24 cellular contexts compared by ENCODE assay signal in genomic region chr22:48494256-48494967, GRCh38.
"Had no signal": no experiment of that assay in that cellular context is flagged by ENCODE, and none has a peak within 500 bp of the region (broad histone marks: within the 10 kb centered on the region; RNA-seq: fewer than 3 reads in every experiment).

No MANE protein-coding gene starts in this region.

- H3K27ac Mint-ChIP-seq: activated B cell treated with CpG ODN at 0.5 μM for 24 hours; activated CD4-positive, alpha-beta memory T cell treated with anti-CD3 and anti-CD28 coated beads, Interleukin-2, amount 10 ng/mL, durations not matched to agents 7 days and 5 days; activated CD8-positive, alpha-beta memory T cell treated with anti-CD3 and anti-CD28 coated beads, Interleukin-2, amount 10 ng/mL, durations not matched to agents 7 days and 5 days; activated naive CD4-positive, alpha-beta T cell treated with anti-CD3 and anti-CD28 coated beads, Interleukin-2, amount 50 U/mL, for 72 hours; memory B cell; nephron progenitor cell; progenitor cell of endocrine pancreas had no signal

- H3K4me3 ChIP-seq: ascending aorta, uterus had no signal

- H3K36me3 Mint-ChIP-seq: activated CD8-positive, alpha-beta memory T cell treated with anti-CD3 and anti-CD28 coated beads, Interleukin-2, amount 10 ng/mL, durations not matched to agents 7 days and 5 days; activated naive CD4-positive, alpha-beta T cell treated with anti-CD3 and anti-CD28 coated beads, Interleukin-2, amount 50 U/mL, for 72 hours; memory B cell had no signal

- DNase-seq: activated B cell treated with CpG ODN at 0.5 μM for 24 hours; activated CD4-positive, alpha-beta memory T cell treated with anti-CD3 and anti-CD28 coated beads, Interleukin-2, amount 10 ng/mL, durations not matched to agents 7 days and 5 days; activated CD4-positive, alpha-beta T cell treated with anti-CD3 and anti-CD28 coated beads for 48 hours; activated CD8-positive, alpha-beta memory T cell treated with anti-CD3 and anti-CD28 coated beads, Interleukin-2, amount 10 ng/mL, durations not matched to agents 7 days and 5 days; activated T-cell treated with anti-CD3 and anti-CD28 coated beads for 4 hours; brain microvascular endothelial cell; caudate nucleus; dermis blood vessel endothelial cell; effector CD8-positive, alpha-beta T cell; foreskin melanocyte; nephron progenitor cell; occipital lobe; stimulated activated CD4-positive, alpha-beta T cell treated with anti-CD3 and anti-CD28 coated beads, Interleukin-12 subunit alpha, Interleukin-12 subunit beta, amount 100 ng/mL, for 4 hours; stimulated activated CD4-positive, alpha-beta T cell treated with anti-CD3 and anti-CD28 coated beads, Interleukin-4, amount 100 ng/mL, for 4 hours; stimulated activated naive CD8-positive, alpha-beta T cell treated with anti-CD3 and anti-CD28 coated beads, Interleukin-15, Interleukin-2, amounts not matched to agents 100 U/mL and 50 U/mL, for 24 hours; T-helper 1 cell; T-helper 9 cell; uterus had no signal

- H3K9me3 Mint-ChIP-seq: activated B cell treated with CpG ODN at 0.5 μM for 24 hours; activated CD4-positive, alpha-beta memory T cell treated with anti-CD3 and anti-CD28 coated beads, Interleukin-2, amount 10 ng/mL, durations not matched to agents 7 days and 5 days; activated naive CD4-positive, alpha-beta T cell treated with anti-CD3 and anti-CD28 coated beads, Interleukin-2, amount 50 U/mL, for 72 hours; memory B cell; nephron progenitor cell had no signal

- H3K9me3 ChIP-seq: ascending aorta, uterus had no signal

- H3K27ac ChIP-seq: ascending aorta, brain microvascular endothelial cell, uterus had no signal

- ATAC-seq: activated CD8-positive, alpha-beta memory T cell treated with anti-CD3 and anti-CD28 coated beads, Interleukin-2, amount 10 ng/mL, durations not matched to agents 7 days and 5 days; activated naive CD4-positive, alpha-beta T cell treated with anti-CD3 and anti-CD28 coated beads, Interleukin-2, amount 50 U/mL, for 72 hours; esophagus mucosa; stimulated activated naive CD8-positive, alpha-beta T cell treated with anti-CD3 and anti-CD28 coated beads, Interleukin-15, Interleukin-2, amounts not matched to agents 100 U/mL and 50 U/mL, for 24 hours had no signal

- H3K4me1 Mint-ChIP-seq: activated CD4-positive, alpha-beta memory T cell treated with anti-CD3 and anti-CD28 coated beads, Interleukin-2, amount 10 ng/mL, durations not matched to agents 7 days and 5 days; activated CD8-positive, alpha-beta memory T cell treated with anti-CD3 and anti-CD28 coated beads, Interleukin-2, amount 10 ng/mL, durations not matched to agents 7 days and 5 days had no signal

- H3K4me1 ChIP-seq: ascending aorta, uterus had no signal

- FAIRE-seq: endothelial cell of umbilical vein had no signal

- H3K4me3 Mint-ChIP-seq: activated B cell treated with CpG ODN at 0.5 μM for 24 hours; activated CD4-positive, alpha-beta memory T cell treated with anti-CD3 and anti-CD28 coated beads, Interleukin-2, amount 10 ng/mL, durations not matched to agents 7 days and 5 days; activated CD8-positive, alpha-beta memory T cell treated with anti-CD3 and anti-CD28 coated beads, Interleukin-2, amount 10 ng/mL, durations not matched to agents 7 days and 5 days; memory B cell; nephron progenitor cell had no signal

- H3K36me3 ChIP-seq: ascending aorta, brain microvascular endothelial cell, uterus had no signal
